In the genomic region with DNA sequence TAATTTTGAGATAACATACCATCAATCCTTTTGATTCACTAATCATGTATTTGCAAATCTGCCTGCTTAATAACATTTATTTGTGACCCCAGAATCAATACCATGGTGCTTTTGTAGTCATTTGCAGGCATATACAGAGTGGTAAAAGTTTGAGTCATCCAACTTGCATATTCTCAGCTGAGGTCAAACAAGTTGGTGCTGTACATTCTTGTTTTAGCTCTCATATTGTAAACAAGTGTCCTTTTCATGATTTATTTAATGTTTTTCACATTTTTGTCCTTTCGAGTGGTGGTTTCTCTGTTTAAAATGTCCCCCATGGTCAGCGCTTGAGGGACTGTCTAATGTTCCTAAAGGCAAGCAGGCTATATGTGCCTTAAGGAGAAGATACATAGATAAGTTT, we compare ENCODE assay signal across 20 cellular contexts. TPM values are rescaled to one million over a fixed set of nuclear protein-coding genes. Genes with fewer than 3 reads are reported as not detected.
DNase-seq lines count a peak whose midpoint lies in the region; ATAC-seq and TF ChIP-seq lines count a peak whose summit lies in the region.
"Had no signal": no experiment of that assay in that cellular context is flagged by ENCODE, and none has a peak within 500 bp of the region (broad histone marks: within the 10 kb centered on the region; RNA-seq: fewer than 3 reads in every experiment).

No MANE protein-coding gene starts in this region.

- ATAC-seq in esophagus mucosa: no peak
- ATAC-seq: left colon had no signal

- POLR2A ChIA-PET in SK-N-SH (lab: Yijun Ruan, JAX): no interaction called here

- no peaks in the 10 kb centered on the region for H3K9me3 ChIP-seq in osteoblast (ENCODE audit: low read depth, low read length)
- H3K9me3 ChIP-seq in SK-N-SH: no peaks in the 10 kb centered on the region
- H3K9me3 ChIP-seq: tibial nerve had no signal

- no peak overlapping the region for H3K9ac ChIP-seq in SK-N-SH
- H3K9ac ChIP-seq: parathyroid adenoma had no signal

- no peak overlapping the region for H3K4me2 ChIP-seq in osteoblast (ENCODE audit: insufficient read depth, low read length)
- H3K4me2 ChIP-seq in SK-N-SH: no peak overlapping the region

- peak overlapping the region; percentile 37 for H2AFZ ChIP-seq in osteoblast (ENCODE audit: low read length)
- H2AFZ ChIP-seq in SK-N-SH (ENCODE audit: low read depth): no peak overlapping the region
- H2AFZ ChIP-seq: parathyroid adenoma had no signal

- DNase-seq in EH (ENCODE audit: low read depth) (peak; percentile 42), RPMI7951 (ENCODE audit: low read depth) (peak; percentile 9), fibroblast of gingiva (ENCODE audit: low read depth) (peak; percentile 4), osteoblast (ENCODE audit: insufficient read length, low spot score, missing footprints) (peak; percentile 43), SK-N-SH (no peak), cerebellum (ENCODE audit: low spot score) (no peak)
- DNase-seq: aorta; Calu3; dorsolateral prefrontal cortex; GOT3; left colon; NCI-H1105 treated with DMSO at 0.1 percent for 48 hours; NCI-H2029 treated with DMSO at 0.1 percent for 48 hours; NCI-H226; NCI-H69; stimulated activated CD4-positive, alpha-beta T cell treated with anti-CD3 and anti-CD28 coated beads, Interleukin-2, amount 100 ng/mL, for 24 hours; T1000 had no signal

- H3K4me1 ChIP-seq in osteoblast (ENCODE audit: insufficient read depth, low read length) (peaks cover 12% of the 10 kb centered on the region), SK-N-SH (ENCODE audit: control insufficient read depth in 1 of 2, insufficient read depth in 2 of 2, low read depth in 1 of 2, low read length in 1 of 2) (peaks cover 0 to 2% of the 10 kb centered on the region in 2 experiments; a peak in 3 of 4 replicates)
- H3K4me1 ChIP-seq: parathyroid adenoma, tibial nerve had no signal

- CTCF ChIA-PET in SK-N-SH (lab: Yijun Ruan, JAX): interaction anchor here (1.4 kb wide), 1 partner anchor 12 kb away, joined by 4 read pairs; no protein-coding TSS in a partner anchor

- H3K4me3 ChIP-seq in osteoblast (ENCODE audit: insufficient read depth, low read length): no peak overlapping the region
- no peak overlapping the region for H3K4me3 ChIP-seq in SK-N-SH (ENCODE audit: low read depth in 2 of 2, low read length in 1 of 2)
- H3K4me3 ChIP-seq: dorsolateral prefrontal cortex, tibial nerve had no signal

- peaks cover 6% of the 10 kb centered on the region for H3K79me2 ChIP-seq in osteoblast (ENCODE audit: insufficient read depth, low read length)
- H3K79me2 ChIP-seq in SK-N-SH (ENCODE audit: insufficient read depth): no peaks in the 10 kb centered on the region
- H3K79me2 ChIP-seq: parathyroid adenoma had no signal

- H4K20me1 ChIP-seq in osteoblast (ENCODE audit: insufficient read depth, low read length) (no peaks in the 10 kb centered on the region), SK-N-SH (ENCODE audit: insufficient read depth) (no peaks in the 10 kb centered on the region)

- WGBS in SK-N-SH (ENCODE audit: low lambda C conversion rate): 42% methylated on average over 2 of the region's 2 CpGs

- no peak for TF ChIP-seq EP300 in SK-N-SH (IDR thresholded peaks at IDR 0.05; ENCODE audit: borderline replicate concordance in 1 of 2, low read depth in 1 of 2, low read length in 1 of 2)

- H3K27me3 ChIP-seq in osteoblast (ENCODE audit: insufficient read depth, low read length) (no peaks in the 10 kb centered on the region), SK-N-SH (ENCODE audit: insufficient read depth) (no peaks in the 10 kb centered on the region)
- H3K27me3 ChIP-seq: dorsolateral prefrontal cortex, tibial nerve had no signal

- no peaks in the 10 kb centered on the region for H3K9me2 ChIP-seq in SK-N-SH

- no peak for TF ChIP-seq RAD21 in SK-N-SH (IDR thresholded peaks at IDR 0.05; ENCODE audit: low read length)

- H3K36me3 ChIP-seq in osteoblast (ENCODE audit: insufficient read depth, low read length) (no peaks in the 10 kb centered on the region), SK-N-SH (replicated peaks in 1 of 2; ENCODE audit: control insufficient read depth in 1 of 2, insufficient read depth in 2 of 2, low read length in 1 of 2) (no peaks in the 10 kb centered on the region)
- H3K36me3 ChIP-seq: tibial nerve had no signal

- no peak for TF ChIP-seq CTCF in osteoblast (IDR thresholded peaks at IDR 0.05; ENCODE audit: extremely low read depth, low read depth, low read length)
- no peak for TF ChIP-seq CTCF in SK-N-SH (IDR thresholded peaks at IDR 0.05)

- H3K27ac ChIP-seq in osteoblast (ENCODE audit: low read depth, low read length) (no peak overlapping the region), SK-N-SH (ENCODE audit: low read depth in 2 of 2, low read length in 1 of 2) (no peak overlapping the region)
- H3K27ac ChIP-seq: dorsolateral prefrontal cortex, parathyroid adenoma, tibial nerve had no signal

- H3F3A ChIP-seq in SK-N-SH (replicated peaks; ENCODE audit: insufficient read depth): no peaks in the 10 kb centered on the region

TF ChIP-seq in SK-N-SH, 30 proteins besides CTCF, POLR2A, EP300 and RAD21:
- TF ChIP-seq GATA2 (CRISPR knock-in tag; IDR thresholded peaks at IDR 0.05) (no peak), YY1 (IDR thresholded peaks at IDR 0.05; ENCODE audit: low read depth) (no peak), TEAD4 (IDR thresholded peaks at IDR 0.05; ENCODE audit: borderline replicate concordance, insufficient read depth) (no peak), RXRA (IDR thresholded peaks at IDR 0.05; ENCODE audit: borderline replicate concordance, low read depth) (no peak), RCOR1 (IDR thresholded peaks at IDR 0.05; ENCODE audit: low read length) (no peak), SIN3A (IDR thresholded peaks at IDR 0.05; ENCODE audit: borderline replicate concordance, low read depth, low read length) (no peak), JUND (IDR thresholded peaks at IDR 0.05) (no peak), NFIC (IDR thresholded peaks at IDR 0.05; ENCODE audit: borderline replicate concordance) (no peak), ELF1 (IDR thresholded peaks at IDR 0.05) (no peak), TCF12 (IDR thresholded peaks at IDR 0.05) (no peak), CHD2 (IDR thresholded peaks at IDR 0.05; ENCODE audit: low read length, partially characterized antibody) (no peak), POLR2AphosphoS5 (IDR thresholded peaks at IDR 0.05; ENCODE audit: low read depth, low read length) (no peak)
- TF ChIP-seq, protein P1, sequence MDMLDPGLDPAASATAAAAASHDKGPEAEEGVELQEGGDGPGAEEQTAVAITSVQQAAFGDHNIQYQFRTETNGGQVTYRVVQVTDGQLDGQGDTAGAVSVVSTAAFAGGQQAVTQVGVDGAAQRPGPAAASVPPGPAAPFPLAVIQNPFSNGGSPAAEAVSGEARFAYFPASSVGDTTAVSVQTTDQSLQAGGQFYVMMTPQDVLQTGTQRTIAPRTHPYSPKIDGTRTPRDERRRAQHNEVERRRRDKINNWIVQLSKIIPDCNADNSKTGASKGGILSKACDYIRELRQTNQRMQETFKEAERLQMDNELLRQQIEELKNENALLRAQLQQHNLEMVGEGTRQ (IDR thresholded peaks at IDR 0.05; ENCODE audit: borderline replicate concordance, low read depth, low read length): no peak
- TF ChIP-seq, protein P2, sequence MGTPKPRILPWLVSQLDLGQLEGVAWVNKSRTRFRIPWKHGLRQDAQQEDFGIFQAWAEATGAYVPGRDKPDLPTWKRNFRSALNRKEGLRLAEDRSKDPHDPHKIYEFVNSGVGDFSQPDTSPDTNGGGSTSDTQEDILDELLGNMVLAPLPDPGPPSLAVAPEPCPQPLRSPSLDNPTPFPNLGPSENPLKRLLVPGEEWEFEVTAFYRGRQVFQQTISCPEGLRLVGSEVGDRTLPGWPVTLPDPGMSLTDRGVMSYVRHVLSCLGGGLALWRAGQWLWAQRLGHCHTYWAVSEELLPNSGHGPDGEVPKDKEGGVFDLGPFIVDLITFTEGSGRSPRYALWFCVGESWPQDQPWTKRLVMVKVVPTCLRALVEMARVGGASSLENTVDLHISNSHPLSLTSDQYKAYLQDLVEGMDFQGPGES (IDR thresholded peaks at IDR 0.05; ENCODE audit: low read depth, low read length): no peak
- TF ChIP-seq, protein P3, sequence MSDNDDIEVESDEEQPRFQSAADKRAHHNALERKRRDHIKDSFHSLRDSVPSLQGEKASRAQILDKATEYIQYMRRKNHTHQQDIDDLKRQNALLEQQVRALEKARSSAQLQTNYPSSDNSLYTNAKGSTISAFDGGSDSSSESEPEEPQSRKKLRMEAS (IDR thresholded peaks at IDR 0.05; ENCODE audit: low read depth): no peak

RNA-seq across cellular contexts. Expression of a gene that starts 17.5 kb away (rescaled TPM):
- total RNA-seq in RPMI7951 (2014; rRNA removed; shearing (Covaris generic)): 7.0 and 8.8 TPM in 2 replicates
- 55.7 and 99.0 TPM in 2 replicates for total RNA-seq in osteoblast
- polyA plus RNA-seq in SK-N-SH (2012; rRNA removed): 0.56 and 0.68 TPM in 2 replicates
- 1.1 and 1.3 TPM in 2 replicates for polyA plus RNA-seq in SK-N-SH (2012; cell fraction: cytosol; rRNA removed)
- polyA plus RNA-seq in SK-N-SH (2012; cell fraction: nucleus; rRNA removed): 0.59 and 1.2 TPM in 2 replicates
- 17.4 TPM for total RNA-seq in cerebellum
- total RNA-seq in esophagus mucosa: 35.3 TPM

Comparison
In these comparisons a context has a peak if more than half of its experiments do, and no peak if none do; other contexts are left out.
1. DNase-seq: peak in EH (single experiment), RPMI7951 (single experiment), fibroblast of gingiva (single experiment) and osteoblast (single experiment); none in SK-N-SH (single experiment) and cerebellum (single experiment).